In the genomic region with DNA sequence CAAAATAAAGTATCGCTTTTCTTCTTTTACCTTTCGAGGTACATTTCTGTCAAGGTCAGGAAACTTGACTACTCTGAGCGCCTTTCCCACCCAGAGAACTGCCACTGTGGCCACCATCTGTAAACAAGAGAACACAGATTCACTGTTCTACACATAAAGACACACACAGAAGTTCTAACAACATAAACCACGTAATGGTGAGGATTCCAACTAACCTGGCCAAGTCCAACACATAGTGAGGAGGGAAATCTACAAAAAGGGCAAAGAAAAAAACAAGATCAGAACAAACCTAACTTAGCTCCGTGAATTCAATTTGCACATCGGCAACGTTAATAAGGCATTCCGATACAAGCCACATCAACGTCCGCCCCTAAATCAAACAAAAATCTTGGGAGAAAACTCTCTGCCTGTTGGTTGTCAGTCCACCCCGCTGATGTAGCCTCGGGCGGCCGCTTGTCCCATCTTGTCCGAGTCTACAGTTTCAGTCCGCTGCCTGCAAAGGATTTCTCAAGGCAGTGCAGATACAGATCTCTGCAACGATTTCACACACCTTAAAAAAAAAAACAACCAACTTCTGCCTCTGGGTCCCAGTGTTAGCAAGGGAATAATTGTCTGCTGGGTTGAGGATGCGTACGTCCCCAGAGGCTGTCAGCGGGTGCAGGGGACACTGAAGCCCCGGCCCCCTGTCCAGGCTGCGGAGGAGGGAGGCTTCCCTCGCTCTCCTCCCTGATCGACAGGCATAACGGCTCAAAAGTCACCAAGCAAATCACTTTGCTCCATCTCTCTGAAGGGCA, we compare ENCODE assay signal across 8 cellular contexts. TPM values are rescaled to one million over a fixed set of nuclear protein-coding genes. Genes with fewer than 3 reads are reported as not detected.
A peak's percentile ranks its signal among the peaks of the same experiment; 100 is the strongest.
DNase-seq lines count a peak whose midpoint lies in the region; ATAC-seq lines count a peak whose summit lies in the region.

No MANE protein-coding gene starts in this region.

- no peaks in the 10 kb centered on the region for H3K27me3 ChIP-seq in rectal smooth muscle tissue (ENCODE audit: control insufficient read depth, insufficient read depth, low read length)

- peak overlapping the region; percentile 96 for H3K4me3 ChIP-seq in rectal smooth muscle tissue (ENCODE audit: low read length)

- H3K4me1 ChIP-seq in rectal smooth muscle tissue (ENCODE audit: control insufficient read depth, insufficient read depth, low read length), result peaks cover 5% of the 10 kb centered on the region

- H3K36me3 ChIP-seq in rectal smooth muscle tissue (ENCODE audit: control insufficient read depth, insufficient read depth, low read length), result peaks cover 6% of the 10 kb centered on the region

- peak overlapping the region; percentile 86 for H3K9ac ChIP-seq in rectal smooth muscle tissue (ENCODE audit: low read length)

- peak; percentile 25 to 36 for DNase-seq in AML-193 (lab: John Stamatoyannopoulos, UW)
- peak; percentile 68 for DNase-seq in OCI-M1 (lab: John Stamatoyannopoulos, UW)
- peak; percentile 57 for DNase-seq in astrocyte of the hippocampus (ENCODE audit: low read depth, low spot score)
- DNase-seq in hippocampal formation (lab: John Stamatoyannopoulos, UW), result peak; percentile 23 to 48
- no peak for DNase-seq in mesenteric fat pad (ENCODE audit: low spot score)

- peak overlapping the region; percentile 96 for H3K27ac ChIP-seq in rectal smooth muscle tissue (ENCODE audit: low read depth, low read length)

- ATAC-seq in GM18517 (IDR thresholded peaks at IDR 0.05; ENCODE audit: unreplicated experiment), result peak; percentile 37
- ATAC-seq in HG03064 (IDR thresholded peaks at IDR 0.05; ENCODE audit: low read depth, unreplicated experiment), result peak; percentile 29

RNA-seq across cellular contexts. Expression of gene SLC35D1, which starts 1.0 kb away (rescaled TPM):
- 7.4 TPM for total RNA-seq in mesenteric fat pad
